Comparison of ENCODE assay signal across 9 cellular contexts in genomic region chr13:111460548-111461444, GRCh38.
DNase-seq lines count a peak whose midpoint lies in the region; ATAC-seq and TF ChIP-seq lines count a peak whose summit lies in the region.
"Had no signal": no experiment of that assay in that cellular context is flagged by ENCODE, and none has a peak within 500 bp of the region (broad histone marks: within the 10 kb centered on the region; RNA-seq: fewer than 3 reads in every experiment).

No MANE protein-coding gene starts in this region.

- H3K4me1 ChIP-seq in DND-41 (ENCODE audit: insufficient read depth, low read length), result no peaks in the 10 kb centered on the region
- H3K4me1 ChIP-seq in psoas muscle, result no peaks in the 10 kb centered on the region

- H3K9ac ChIP-seq in DND-41 (ENCODE audit: low read depth, low read length), result no peak overlapping the region

- H3K4me2 ChIP-seq in DND-41 (ENCODE audit: insufficient read depth, low read length), result no peak overlapping the region

- H3K36me3 ChIP-seq in DND-41 (ENCODE audit: insufficient read depth, low read length) (no peaks in the 10 kb centered on the region), psoas muscle (ENCODE audit: insufficient read depth in 1 of 2, low read depth in 1 of 2) (no peaks in the 10 kb centered on the region)

- ATAC-seq in DND-41 (ENCODE audit: insufficient read depth, low read depth) (peak; percentile 70), psoas muscle (peak; percentile 53 to 89 (median 74)), HG03280 (IDR thresholded peaks at IDR 0.05; ENCODE audit: unreplicated experiment) (no peak), GM21576 (IDR thresholded peaks at IDR 0.05; ENCODE audit: unreplicated experiment) (no peak), HG03342 (IDR thresholded peaks at IDR 0.05; ENCODE audit: unreplicated experiment) (no peak)

- peaks cover 27% of the 10 kb centered on the region for H3K27me3 ChIP-seq in DND-41 (ENCODE audit: insufficient read depth, low read length, poor library complexity)
- peaks cover 0 to 6% (median 0%) of the 10 kb centered on the region in 3 donors for H3K27me3 ChIP-seq in psoas muscle (ENCODE audit: insufficient read depth in 3 of 3, low read length in 2 of 3)

- DNase-seq in DND-41 (peak; percentile 26), SK-N-DZ (ENCODE audit: low spot score) (peak; percentile 16), globus pallidus (ENCODE audit: low spot score) (peak; percentile 71), psoas muscle (peak in 1 of 2 donors; percentile 26)
- DNase-seq in Jurkat, Clone E6-1 (ENCODE audit: low read depth, low spot score), result peak; percentile 37

- WGBS in psoas muscle, 3 donors, result 42 to 46% (median 44%) methylated on average over 22 of the region's 22 CpGs

- intact Hi-C loops in psoas muscle (cut with DNase I), result loop anchor here in 1 of 2 donors (10.0 kb wide), 2 partner anchors 116 to 1684 kb away; no protein-coding TSS in a partner anchor

- H3K4me3 ChIP-seq in DND-41 (ENCODE audit: low read depth in 1 of 2, low read length in 2 of 2) (no peak overlapping the region), psoas muscle (no peak overlapping the region)
- H3K4me3 ChIP-seq in Jurkat, Clone E6-1 (ENCODE audit: low read length), result no peak overlapping the region
- H3K4me3 ChIP-seq: SK-N-MC had no signal

- no peak overlapping the region for H3K27ac ChIP-seq in DND-41 (ENCODE audit: low read length)
- H3K27ac ChIP-seq in psoas muscle, result no peak overlapping the region
- H3K27ac ChIP-seq: SK-N-MC had no signal

- H3K79me2 ChIP-seq in DND-41 (ENCODE audit: insufficient read depth, low read length), result no peaks in the 10 kb centered on the region

- no peak overlapping the region for H2AFZ ChIP-seq in DND-41 (ENCODE audit: low read depth, low read length)

- H3K9me3 ChIP-seq in DND-41 (ENCODE audit: insufficient read depth, low read length, severe bottlenecking) (no peaks in the 10 kb centered on the region), psoas muscle (no peaks in the 10 kb centered on the region)

- peak; percentile 65 for TF ChIP-seq CTCF in DND-41 (IDR thresholded peaks at IDR 0.05; ENCODE audit: borderline replicate concordance, extremely low read depth, low read length, poor library complexity, severe bottlenecking)
- TF ChIP-seq CTCF in psoas muscle (IDR thresholded peaks at IDR 0.05), result peak; percentile 38

- peaks cover 7% of the 10 kb centered on the region for H4K20me1 ChIP-seq in DND-41 (ENCODE audit: insufficient read depth, low read length)

Comparison
In these comparisons a context has a peak if more than half of its experiments do, and no peak if none do; other contexts are left out.
1. ATAC-seq: peak in DND-41 (single experiment) and psoas muscle (4 of 4); none in HG03280 (single experiment), GM21576 (single experiment) and HG03342 (single experiment).